ENCODE assay signal across 13 cellular contexts in the genomic region with DNA sequence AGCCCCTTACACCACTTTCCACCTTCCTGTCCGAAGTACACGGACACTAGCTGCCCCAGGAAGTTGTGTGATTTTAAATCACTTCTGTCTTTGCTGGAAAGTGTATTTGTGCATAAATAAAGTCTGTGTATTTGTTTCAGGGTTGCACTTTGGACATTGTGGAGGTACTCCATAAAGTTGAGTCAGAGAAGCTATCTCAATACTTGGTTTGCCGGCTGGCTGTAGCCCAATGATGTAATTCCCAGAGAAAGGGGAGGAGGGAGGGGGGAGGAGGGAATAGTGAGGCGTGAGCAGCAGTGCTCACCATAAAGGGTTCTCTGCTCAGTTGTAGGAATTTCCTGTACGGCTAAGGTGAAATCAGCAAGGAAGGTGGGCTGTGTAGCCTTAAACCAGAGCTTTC. TPM values are rescaled to one million over a fixed set of nuclear protein-coding genes. Genes with fewer than 3 reads are reported as not detected.
DNase-seq lines count a peak whose midpoint lies in the region; ATAC-seq and TF ChIP-seq lines count a peak whose summit lies in the region.
"Had no signal": no experiment of that assay in that cellular context is flagged by ENCODE, and none has a peak within 500 bp of the region (broad histone marks: within the 10 kb centered on the region; RNA-seq: fewer than 3 reads in every experiment).

No MANE protein-coding gene starts in this region.

- no peak overlapping the region for H3K4ac ChIP-seq in mesenchymal stem cell (ENCODE audit: low read depth in 1 of 2, low read length in 2 of 2)

- peak overlapping the region; percentile 39 for H4K91ac ChIP-seq in mesenchymal stem cell (ENCODE audit: low read length)

- peaks cover 31% of the 10 kb centered on the region for H3K79me2 ChIP-seq in PC-3 (ENCODE audit: low read length)

- H3K79me1 ChIP-seq in mesenchymal stem cell (replicated peaks; ENCODE audit: low read length, poor library complexity, severe bottlenecking) = peaks cover 13% of the 10 kb centered on the region

- H3K9ac ChIP-seq in PC-3 (ENCODE audit: low read length) (peak overlapping the region; percentile 84), mesenchymal stem cell (ENCODE audit: low read length) (no peak overlapping the region)

- no peak overlapping the region for H4K8ac ChIP-seq in mesenchymal stem cell (ENCODE audit: low read length)

- 46% methylated on average over 5 of the region's 5 CpGs for WGBS in mesenchymal stem cell

- no peak overlapping the region for H3K4me3 Mint-ChIP-seq in natural killer cell
- H3K4me3 Mint-ChIP-seq: T-helper 1 cell treated with Interleukin-12 subunit alpha and Interleukin-12 subunit beta and Interleukin-4 antibody, amounts not matched to agents 30 μg/mL and 1 μg/mL, for 36 hours had no signal

- peaks cover 5% of the 10 kb centered on the region for H3F3A ChIP-seq in PC-3 (ENCODE audit: low read length, unreplicated experiment)

- H2BK12ac ChIP-seq in mesenchymal stem cell (ENCODE audit: low read length in 2 of 2) = no peak overlapping the region

- no peak overlapping the region for H2BK15ac ChIP-seq in mesenchymal stem cell (ENCODE audit: low read depth, poor library complexity, severe bottlenecking)

- H4K20me1 ChIP-seq in PC-3 (ENCODE audit: low read length) = no peaks in the 10 kb centered on the region

- no TSS peak for BruUV-seq in PC-3 (replicated peaks; lab: Mats Ljungman, UMichigan)

- ATAC-seq in PC-3 = peak; percentile 52
- ATAC-seq in natural killer cell = no peak

- H3K36me3 ChIP-seq in PC-3 (ENCODE audit: low read depth, low read length) (peaks cover 35% of the 10 kb centered on the region), mesenchymal stem cell (ENCODE audit: control insufficient read depth in 1 of 2, insufficient read depth in 2 of 2, low read depth in 1 of 2, low read length in 2 of 2) (peaks cover 27 to 43% of the 10 kb centered on the region in 2 experiments)

- H3K4me3 ChIP-seq in AG04450 (ENCODE audit: low read depth, low read length) (no peak overlapping the region), PC-3 (ENCODE audit: low read length) (peak overlapping the region; percentile 43; the same call in 1 of the 2 replicates), epithelial cell of proximal tubule (ENCODE audit: low read depth, low read length) (no peak overlapping the region), mesenchymal stem cell (ENCODE audit: insufficient read depth in 1 of 2, low read depth in 1 of 2, low read length in 2 of 2) (no peak overlapping the region)
- H3K4me3 ChIP-seq: HAP-1 had no signal

- H3K9me3 ChIP-seq in AG04450 (ENCODE audit: control insufficient read depth, insufficient read depth, low read length) (no peaks in the 10 kb centered on the region), PC-3 (ENCODE audit: low read length) (no peaks in the 10 kb centered on the region), mesenchymal stem cell (ENCODE audit: control insufficient read depth, low read length) (no peaks in the 10 kb centered on the region)
- H3K9me3 ChIP-seq: HAP-1 had no signal

- CTCF ChIA-PET in AG04450 (lab: Charles Lee) = interaction anchor here (2.2 kb wide), 1 partner anchor 368 kb away, joined by 7 read pairs; no protein-coding TSS in a partner anchor
- CTCF ChIA-PET in PC-3 (lab: Charles Lee) = no interaction called here

- no peak for TF ChIP-seq CTCF in AG04450 (IDR thresholded peaks at IDR 0.05; ENCODE audit: low read depth, low read length)
- no peak for TF ChIP-seq CTCF in PC-3 (conservative IDR thresholded peaks at IDR 0.05; ENCODE audit: low read depth, low read length)
- TF ChIP-seq CTCF in epithelial cell of proximal tubule (conservative IDR thresholded peaks at IDR 0.05; ENCODE audit: low read depth, low read length) = no peak
- TF ChIP-seq CTCF in natural killer cell (IDR thresholded peaks at IDR 0.05) = no peak

- peak; percentile 11 for DNase-seq in AG04450 (ENCODE audit: low read depth, low spot score)
- DNase-seq in PC-3 = peak; percentile 86
- DNase-seq in epithelial cell of proximal tubule (ENCODE audit: low read depth) = peak; percentile 15
- DNase-seq in mesenchymal stem cell = peak; percentile 60
- no peak for DNase-seq in natural killer cell
- no peak for DNase-seq in ecto neural progenitor cell (ENCODE audit: low spot score)
- DNase-seq in caudate nucleus (lab: John Stamatoyannopoulos, UW) = no peak
- no peak for DNase-seq in head of caudate nucleus
- DNase-seq: NCI-H524 treated with DMSO at 0.1 percent for 48 hours had no signal

- no peaks in the 10 kb centered on the region for H3K27me3 Mint-ChIP-seq in natural killer cell (ENCODE audit: low read depth in 2 of 2)

- H3K18ac ChIP-seq in mesenchymal stem cell (ENCODE audit: low read depth in 1 of 2, low read length in 2 of 2) = no peak overlapping the region

- H2BK120ac ChIP-seq in mesenchymal stem cell (ENCODE audit: low read depth, low read length) = no peak overlapping the region

- H3K14ac ChIP-seq in mesenchymal stem cell (ENCODE audit: low read length in 2 of 2) = no peak overlapping the region

- H3K4me1 ChIP-seq in PC-3 (ENCODE audit: insufficient read depth, low read length) (peaks cover 70% of the 10 kb centered on the region), mesenchymal stem cell (ENCODE audit: control insufficient read depth, insufficient read depth, low read depth, low read length) (no peaks in the 10 kb centered on the region)
- H3K4me1 ChIP-seq: HAP-1 had no signal

- no peaks in the 10 kb centered on the region for H3K9me2 ChIP-seq in PC-3 (replicated peaks; ENCODE audit: low read length)

- H2AFZ ChIP-seq in PC-3 (ENCODE audit: low read length) = no peak overlapping the region
- H2AFZ ChIP-seq in mesenchymal stem cell (ENCODE audit: low read depth, low read length) = no peak overlapping the region

- no peaks in the 10 kb centered on the region for H3K9me3 Mint-ChIP-seq in natural killer cell
- H3K9me3 Mint-ChIP-seq: T-helper 1 cell treated with Interleukin-12 subunit alpha and Interleukin-12 subunit beta and Interleukin-4 antibody, amounts not matched to agents 30 μg/mL and 1 μg/mL, for 36 hours had no signal

- H3K27ac Mint-ChIP-seq in natural killer cell = peak overlapping the region in 1 of 2 donors; percentile 70
- H3K27ac Mint-ChIP-seq: T-helper 1 cell treated with Interleukin-12 subunit alpha and Interleukin-12 subunit beta and Interleukin-4 antibody, amounts not matched to agents 30 μg/mL and 1 μg/mL, for 36 hours had no signal

- POLR2A ChIA-PET in AG04450 (lab: Yijun Ruan, JAX) (no interaction called here), PC-3 (lab: Charles Lee; ENCODE audit: unreplicated experiment) (interaction anchor here (0.5 to 1.2 kb wide), 3 partner anchors 8 to 368 kb away, joined by 3 to 6 read pairs (median 4); no protein-coding TSS in a partner anchor)

- H3K27ac ChIP-seq in AG04450 (ENCODE audit: low read depth, low read length) (peak overlapping the region; percentile 39), PC-3 (ENCODE audit: low read length) (peak overlapping the region; percentile 100), mesenchymal stem cell (ENCODE audit: low read length, poor library complexity, severe bottlenecking) (no peak overlapping the region), caudate nucleus (ENCODE audit: low read depth, low read length) (no peak overlapping the region)

- intact Hi-C loops in PC-3 (cut with micrococcal nuclease) = loop anchor here (1.0 to 10.0 kb wide), 3 partner anchors 203 to 963 kb away; partner anchors contain the start of genes MAGED2 and PHF8
- intact Hi-C loops in natural killer cell (cut with micrococcal nuclease) = no loop called here
- intact Hi-C loops in head of caudate nucleus (cut with DNase I) = loop anchor here (10.0 kb wide), 1 partner anchor 473 kb away; the partner anchor contains the start of gene GNL3L

- H3K4me2 ChIP-seq in PC-3 (ENCODE audit: low read length) = peak overlapping the region; percentile 78
- no peak overlapping the region for H3K4me2 ChIP-seq in mesenchymal stem cell (ENCODE audit: low read length, poor library complexity, severe bottlenecking)

- peaks cover 0 to 8% of the 10 kb centered on the region in 2 donors for H3K4me1 Mint-ChIP-seq in natural killer cell

- H2BK5ac ChIP-seq in mesenchymal stem cell (ENCODE audit: low read depth, low read length, poor library complexity, severe bottlenecking) = no peak overlapping the region

- no peak overlapping the region for H2AK5ac ChIP-seq in mesenchymal stem cell (ENCODE audit: low read length, severe bottlenecking)

- no peak overlapping the region for H3K23ac ChIP-seq in mesenchymal stem cell (ENCODE audit: low read length in 2 of 2)

- no peaks in the 10 kb centered on the region for H3K27me3 ChIP-seq in AG04450 (ENCODE audit: control insufficient read depth, insufficient read depth, low read length)
- no peaks in the 10 kb centered on the region for H3K27me3 ChIP-seq in PC-3 (ENCODE audit: low read length)
- peaks cover 0 to 7% of the 10 kb centered on the region in 2 experiments for H3K27me3 ChIP-seq in mesenchymal stem cell (ENCODE audit: control insufficient read depth in 1 of 2, insufficient read depth in 1 of 2, low read length in 2 of 2)

- no peaks in the 10 kb centered on the region for H3K36me3 Mint-ChIP-seq in natural killer cell

RNA-seq across cellular contexts. Expression of gene APEX2, which starts 7.5 kb away (rescaled TPM):
- polyA plus RNA-seq in AG04450 (2011; rRNA removed) = 15.0 and 15.8 TPM in 2 replicates
- polyA minus RNA-seq in AG04450 (2011; rRNA and poly(A)+ RNA removed) = 17.9 and 20.6 TPM in 2 replicates
- total RNA-seq in PC-3 (2014; rRNA removed) = 24.7 and 30.9 TPM in 2 replicates
- 17.0 and 25.0 TPM in 2 replicates for total RNA-seq in epithelial cell of proximal tubule
- polyA plus RNA-seq in mesenchymal stem cell (2013, experiment 1 of 2) = 9.8 TPM
- polyA plus RNA-seq in mesenchymal stem cell (2013, experiment 2 of 2) = 10.2 TPM
- 10 to 100 TPM; 11.5 to 13.3 (median 12.4) TPM for total RNA-seq in natural killer cell

RNA-seq across cellular contexts. Expression of gene PFKFB1, which starts 13.6 kb away (rescaled TPM):
- 0.06 TPM in 1 of 2 replicates, not detected in the other for polyA plus RNA-seq in AG04450 (2011; rRNA removed)
- not detected in 2 replicates for polyA minus RNA-seq in AG04450 (2011; rRNA and poly(A)+ RNA removed)
- total RNA-seq in PC-3 (2014; rRNA removed) (0.22 and 1.1 TPM in 2 replicates), epithelial cell of proximal tubule (0.58 TPM in 1 of 2 replicates, not detected in the other), natural killer cell (under 1 TPM; 0.39 to 0.75 (median 0.73) TPM)
- 0.07 TPM for polyA plus RNA-seq in mesenchymal stem cell (2013, experiment 1 of 2)
- polyA plus RNA-seq in mesenchymal stem cell (2013, experiment 2 of 2) = 0.10 TPM
- total RNA-seq: osteocyte had no signal

RNA-seq across cellular contexts. Expression of gene ALAS2, which starts 23.1 kb away (rescaled TPM):
- not detected in 2 replicates for polyA plus RNA-seq in AG04450 (2011; rRNA removed)
- not detected in 2 replicates for polyA minus RNA-seq in AG04450 (2011; rRNA and poly(A)+ RNA removed)
- total RNA-seq in PC-3 (2014; rRNA removed) = not detected in 2 replicates
- not detected in 2 replicates for total RNA-seq in epithelial cell of proximal tubule
- not detected for polyA plus RNA-seq in mesenchymal stem cell (2013, experiment 1 of 2)
- polyA plus RNA-seq in mesenchymal stem cell (2013, experiment 2 of 2) = not detected
- total RNA-seq in natural killer cell = not detected
- total RNA-seq: osteocyte had no signal
- polyA plus RNA-seq: BJ had no signal

Comparison
In these comparisons a context has a peak if more than half of its experiments do, and no peak if none do; other contexts are left out.
1. DNase-seq: peak in AG04450 (single experiment), PC-3 (single experiment), epithelial cell of proximal tubule (single experiment) and mesenchymal stem cell (single experiment); none in natural killer cell (single experiment), ecto neural progenitor cell (single experiment), caudate nucleus (0 of 61) and head of caudate nucleus (0 of 42).
2. H3K27ac ChIP-seq: peak in AG04450 (single experiment) and PC-3 (single experiment); none in mesenchymal stem cell (single experiment) and caudate nucleus (single experiment).